ENCODE assay signal across 31 cellular contexts in genomic region chr5:40559306-40559705, GRCh38.
"Had no signal": no experiment of that assay in that cellular context is flagged by ENCODE, and none has a peak within 500 bp of the region (broad histone marks: within the 10 kb centered on the region; RNA-seq: fewer than 3 reads in every experiment).

No MANE protein-coding gene starts in this region.

- H3K4me1 Mint-ChIP-seq: activated CD4-positive, alpha-beta memory T cell treated with anti-CD3 and anti-CD28 coated beads, Interleukin-2, amount 10 ng/mL, durations not matched to agents 7 days and 5 days; activated naive CD4-positive, alpha-beta T cell treated with anti-CD3 and anti-CD28 coated beads, Interleukin-2, amount 10 ng/mL, durations not matched to agents 7 days and 5 days; activated naive CD8-positive, alpha-beta T cell treated with anti-CD3 and anti-CD28 coated beads, Interleukin-2, amount 10 ng/mL, durations not matched to agents 7 days and 5 days had no signal

- H3K4me3 Mint-ChIP-seq: activated CD4-positive, alpha-beta memory T cell treated with anti-CD3 and anti-CD28 coated beads, Interleukin-2, amount 10 ng/mL, durations not matched to agents 7 days and 5 days; activated CD4-positive, alpha-beta T cell treated with anti-CD3 and anti-CD28 coated beads, Interleukin-2, amount 10 ng/mL, durations not matched to agents 7 days and 5 days; activated naive CD4-positive, alpha-beta T cell treated with anti-CD3 and anti-CD28 coated beads, Interleukin-2, amount 10 ng/mL, durations not matched to agents 7 days and 5 days; activated naive CD8-positive, alpha-beta T cell treated with anti-CD3 and anti-CD28 coated beads, Interleukin-2, amount 10 ng/mL, durations not matched to agents 7 days and 5 days; activated T-cell treated with anti-CD3 and anti-CD28 coated beads, Interleukin-2, amount 50 U/mL, for 24 hours; activated T-cell treated with anti-CD3 and anti-CD28 coated beads, Interleukin-2, amount 50 U/mL, for 72 hours; effector memory CD8-positive, alpha-beta T cell; WTC11 had no signal

- H3K36me3 Mint-ChIP-seq: WTC11 had no signal

- DNase-seq: activated CD4-positive, alpha-beta memory T cell treated with anti-CD3 and anti-CD28 coated beads, Interleukin-2, amount 10 ng/mL, durations not matched to agents 7 days and 5 days; activated CD4-positive, alpha-beta T cell treated with anti-CD3 and anti-CD28 coated beads for 1 hour; activated CD4-positive, alpha-beta T cell treated with anti-CD3 and anti-CD28 coated beads for 4 hours; activated CD4-positive, alpha-beta T cell treated with anti-CD3 and anti-CD28 coated beads, Interleukin-2, amount 10 ng/mL, durations not matched to agents 7 days and 5 days; activated CD4-positive, alpha-beta T cell treated with anti-CD3 and anti-CD28 coated beads, Interleukin-2, amount 50 U/mL, for 4 hours; activated CD8-positive, alpha-beta memory T cell treated with anti-CD3 and anti-CD28 coated beads, Interleukin-2, amount 50 U/mL, for 48 hours; activated gamma-delta T cell; activated naive CD4-positive, alpha-beta T cell; activated naive CD4-positive, alpha-beta T cell treated with anti-CD3 and anti-CD28 coated beads, Interleukin-2, amount 10 ng/mL, durations not matched to agents 7 days and 5 days; activated naive CD8-positive, alpha-beta T cell treated with anti-CD3 and anti-CD28 coated beads, Interleukin-2, amount 10 ng/mL, durations not matched to agents 7 days and 5 days; activated T-cell treated with anti-CD3 and anti-CD28 coated beads for 4 hours; activated T-cell treated with anti-CD3 and anti-CD28 coated beads, Interleukin-2, amount 50 U/mL, for 24 hours; activated T-cell treated with anti-CD3 and anti-CD28 coated beads, Interleukin-2, amount 50 U/mL, for 72 hours; amniotic stem cell; anterior cingulate cortex; body of pancreas; caudate nucleus; cortex of kidney; dermis blood vessel endothelial cell; effector CD4-positive, alpha-beta T cell; effector memory CD8-positive, alpha-beta T cell; erythroblast; head of caudate nucleus; T-helper 2 cell had no signal

- H3K27ac ChIP-seq: body of pancreas, esophagus muscularis mucosa, VCaP had no signal

- FAIRE-seq: colon, frontal cortex, TTC549 had no signal

- H3K36me3 ChIP-seq: esophagus muscularis mucosa had no signal

- H3K4me3 ChIP-seq: body of pancreas, esophagus muscularis mucosa had no signal

- H3K27me3 Mint-ChIP-seq: activated CD4-positive, alpha-beta memory T cell treated with anti-CD3 and anti-CD28 coated beads, Interleukin-2, amount 10 ng/mL, durations not matched to agents 7 days and 5 days; activated CD4-positive, alpha-beta T cell treated with anti-CD3 and anti-CD28 coated beads, Interleukin-2, amount 10 ng/mL, durations not matched to agents 7 days and 5 days; activated naive CD4-positive, alpha-beta T cell treated with anti-CD3 and anti-CD28 coated beads, Interleukin-2, amount 10 ng/mL, durations not matched to agents 7 days and 5 days; activated T-cell treated with anti-CD3 and anti-CD28 coated beads, Interleukin-2, amount 50 U/mL, for 24 hours; effector memory CD8-positive, alpha-beta T cell had no signal

- H3K9me3 ChIP-seq: body of pancreas, esophagus muscularis mucosa had no signal

- H3K27ac Mint-ChIP-seq: activated CD4-positive, alpha-beta memory T cell treated with anti-CD3 and anti-CD28 coated beads, Interleukin-2, amount 10 ng/mL, durations not matched to agents 7 days and 5 days; activated CD4-positive, alpha-beta T cell treated with anti-CD3 and anti-CD28 coated beads, Interleukin-2, amount 10 ng/mL, durations not matched to agents 7 days and 5 days; activated naive CD4-positive, alpha-beta T cell treated with anti-CD3 and anti-CD28 coated beads, Interleukin-2, amount 10 ng/mL, durations not matched to agents 7 days and 5 days; activated naive CD4-positive, alpha-beta T cell treated with anti-CD3 and anti-CD28 coated beads, Interleukin-2, amount 50 U/mL, for 72 hours; activated naive CD8-positive, alpha-beta T cell treated with anti-CD3 and anti-CD28 coated beads, Interleukin-2, amount 10 ng/mL, durations not matched to agents 7 days and 5 days; activated T-cell treated with anti-CD3 and anti-CD28 coated beads, Interleukin-2, amount 50 U/mL, for 24 hours; activated T-cell treated with anti-CD3 and anti-CD28 coated beads, Interleukin-2, amount 50 U/mL, for 72 hours; effector memory CD8-positive, alpha-beta T cell; WTC11 had no signal

- H3K27me3 ChIP-seq: body of pancreas, esophagus muscularis mucosa had no signal

- H3K4me1 ChIP-seq: body of pancreas, esophagus muscularis mucosa had no signal
